In the genomic region with DNA sequence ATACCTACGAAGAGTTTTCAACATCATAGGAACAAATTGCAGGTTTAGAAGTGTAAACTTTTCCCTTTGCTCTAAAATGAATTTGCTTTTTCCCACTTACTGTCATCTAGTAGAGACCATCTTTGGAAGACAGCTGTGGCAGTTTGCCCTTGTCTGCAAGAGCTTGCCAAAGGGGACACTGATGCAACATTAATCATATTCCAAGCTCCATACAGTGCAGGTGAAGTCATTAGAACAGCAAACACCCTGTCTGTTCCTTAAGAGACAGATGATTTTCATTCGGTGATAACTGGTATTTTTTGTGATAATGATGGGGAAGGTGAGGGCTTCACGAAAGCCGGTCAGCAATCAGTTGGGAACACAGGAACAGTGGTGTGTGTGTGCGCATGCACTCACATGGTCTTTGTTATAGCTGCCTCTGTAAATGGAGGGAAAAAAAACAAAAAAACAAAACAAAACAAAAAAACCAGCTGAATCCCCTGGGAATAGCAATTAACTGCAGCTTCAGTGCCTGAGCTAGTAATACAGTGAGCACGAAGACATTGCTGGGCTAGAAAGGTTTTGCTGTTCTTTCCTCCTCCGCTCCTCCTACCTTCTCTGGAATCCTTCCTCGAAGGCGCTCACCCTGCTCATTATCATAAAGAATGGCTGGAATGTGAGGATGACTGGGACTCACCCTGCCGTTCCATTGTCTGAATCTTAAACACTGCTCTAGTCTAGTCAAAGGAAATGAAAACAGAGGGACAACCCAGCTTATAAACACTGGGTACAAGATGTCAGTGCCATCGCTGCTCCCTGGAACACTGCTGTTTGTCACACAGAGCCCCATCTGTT, we compare ENCODE assay signal across 2 cellular contexts.
TF ChIP-seq lines count a peak whose summit lies in the region.

No MANE protein-coding gene starts in this region.

TF ChIP-seq in A549, 52 proteins besides CTCF, POLR2A, EP300 and RAD21:
- TF ChIP-seq JUN (IDR thresholded peaks at IDR 0.05) (no peak), CBX2 (IDR thresholded peaks at IDR 0.05; ENCODE audit: borderline replicate concordance, low read depth) (no peak), TFCP2L1 (CRISPR knock-in tag; IDR thresholded peaks at IDR 0.05) (no peak), KDM1A (IDR thresholded peaks at IDR 0.05; ENCODE audit: low read depth) (no peak), RNF2 (IDR thresholded peaks at IDR 0.05; ENCODE audit: borderline replicate concordance, low read depth) (no peak), RCOR1 (IDR thresholded peaks at IDR 0.05; ENCODE audit: low read depth, low read length) (no peak), EHF (CRISPR knock-in tag; IDR thresholded peaks at IDR 0.05) (no peak), FOSB (CRISPR knock-in tag; IDR thresholded peaks at IDR 0.05) (no peak), SMC3 (IDR thresholded peaks at IDR 0.05) (no peak)

TF ChIP-seq in GM12878, 131 proteins besides CTCF, POLR2A, EP300 and RAD21:
- TF ChIP-seq TCF12 (IDR thresholded peaks at IDR 0.05; ENCODE audit: low read depth, low read length) (no peak), E2F8 (IDR thresholded peaks at IDR 0.05; ENCODE audit: low read depth, partially characterized antibody) (no peak), CEBPB (IDR thresholded peaks at IDR 0.05; ENCODE audit: borderline replicate concordance in 1 of 2, low read depth in 2 of 2, low read length in 2 of 2) (no peak), LARP7 (IDR thresholded peaks at IDR 0.05) (no peak), HCFC1 (IDR thresholded peaks at IDR 0.05; ENCODE audit: low read length) (no peak), SMARCA5 (IDR thresholded peaks at IDR 0.05) (no peak), JUNB (IDR thresholded peaks at IDR 0.05) (no peak), ZNF24 (IDR thresholded peaks at IDR 0.05) (no peak), RCOR1 (conservative IDR thresholded peaks at IDR 0.05; ENCODE audit: low read depth, low read length) (no peak), JUND (IDR thresholded peaks at IDR 0.05; ENCODE audit: low read depth, low read length) (no peak), DPF2 (IDR thresholded peaks at IDR 0.05) (no peak), MTA2 (IDR thresholded peaks at IDR 0.05; ENCODE audit: low read depth) (no peak), ZBTB40 (IDR thresholded peaks at IDR 0.05; ENCODE audit: borderline replicate concordance) (no peak), BCL11A (IDR thresholded peaks at IDR 0.05; ENCODE audit: low read depth, low read length) (no peak), TARDBP (IDR thresholded peaks at IDR 0.05; ENCODE audit: borderline replicate concordance) (no peak), TBL1XR1 (IDR thresholded peaks at IDR 0.05; ENCODE audit: low read depth, low read length) (no peak), USF1 (IDR thresholded peaks at IDR 0.05; ENCODE audit: borderline replicate concordance, extremely low read length, insufficient read depth, low read depth, low read length) (no peak)
- TF ChIP-seq, protein P1, sequence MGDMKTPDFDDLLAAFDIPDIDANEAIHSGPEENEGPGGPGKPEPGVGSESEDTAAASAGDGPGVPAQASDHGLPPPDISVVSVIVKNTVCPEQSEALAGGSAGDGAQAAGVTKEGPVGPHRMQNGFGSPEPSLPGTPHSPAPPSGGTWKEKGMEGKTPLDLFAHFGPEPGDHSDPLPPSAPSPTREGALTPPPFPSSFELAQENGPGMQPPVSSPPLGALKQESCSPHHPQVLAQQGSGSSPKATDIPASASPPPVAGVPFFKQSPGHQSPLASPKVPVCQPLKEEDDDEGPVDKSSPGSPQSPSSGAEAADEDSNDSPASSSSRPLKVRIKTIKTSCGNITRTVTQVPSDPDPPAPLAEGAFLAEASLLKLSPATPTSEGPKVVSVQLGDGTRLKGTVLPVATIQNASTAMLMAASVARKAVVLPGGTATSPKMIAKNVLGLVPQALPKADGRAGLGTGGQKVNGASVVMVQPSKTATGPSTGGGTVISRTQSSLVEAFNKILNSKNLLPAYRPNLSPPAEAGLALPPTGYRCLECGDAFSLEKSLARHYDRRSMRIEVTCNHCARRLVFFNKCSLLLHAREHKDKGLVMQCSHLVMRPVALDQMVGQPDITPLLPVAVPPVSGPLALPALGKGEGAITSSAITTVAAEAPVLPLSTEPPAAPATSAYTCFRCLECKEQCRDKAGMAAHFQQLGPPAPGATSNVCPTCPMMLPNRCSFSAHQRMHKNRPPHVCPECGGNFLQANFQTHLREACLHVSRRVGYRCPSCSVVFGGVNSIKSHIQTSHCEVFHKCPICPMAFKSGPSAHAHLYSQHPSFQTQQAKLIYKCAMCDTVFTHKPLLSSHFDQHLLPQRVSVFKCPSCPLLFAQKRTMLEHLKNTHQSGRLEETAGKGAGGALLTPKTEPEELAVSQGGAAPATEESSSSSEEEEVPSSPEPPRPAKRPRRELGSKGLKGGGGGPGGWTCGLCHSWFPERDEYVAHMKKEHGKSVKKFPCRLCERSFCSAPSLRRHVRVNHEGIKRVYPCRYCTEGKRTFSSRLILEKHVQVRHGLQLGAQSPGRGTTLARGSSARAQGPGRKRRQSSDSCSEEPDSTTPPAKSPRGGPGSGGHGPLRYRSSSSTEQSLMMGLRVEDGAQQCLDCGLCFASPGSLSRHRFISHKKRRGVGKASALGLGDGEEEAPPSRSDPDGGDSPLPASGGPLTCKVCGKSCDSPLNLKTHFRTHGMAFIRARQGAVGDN (IDR thresholded peaks at IDR 0.05): no peak
- TF ChIP-seq, protein P2, sequence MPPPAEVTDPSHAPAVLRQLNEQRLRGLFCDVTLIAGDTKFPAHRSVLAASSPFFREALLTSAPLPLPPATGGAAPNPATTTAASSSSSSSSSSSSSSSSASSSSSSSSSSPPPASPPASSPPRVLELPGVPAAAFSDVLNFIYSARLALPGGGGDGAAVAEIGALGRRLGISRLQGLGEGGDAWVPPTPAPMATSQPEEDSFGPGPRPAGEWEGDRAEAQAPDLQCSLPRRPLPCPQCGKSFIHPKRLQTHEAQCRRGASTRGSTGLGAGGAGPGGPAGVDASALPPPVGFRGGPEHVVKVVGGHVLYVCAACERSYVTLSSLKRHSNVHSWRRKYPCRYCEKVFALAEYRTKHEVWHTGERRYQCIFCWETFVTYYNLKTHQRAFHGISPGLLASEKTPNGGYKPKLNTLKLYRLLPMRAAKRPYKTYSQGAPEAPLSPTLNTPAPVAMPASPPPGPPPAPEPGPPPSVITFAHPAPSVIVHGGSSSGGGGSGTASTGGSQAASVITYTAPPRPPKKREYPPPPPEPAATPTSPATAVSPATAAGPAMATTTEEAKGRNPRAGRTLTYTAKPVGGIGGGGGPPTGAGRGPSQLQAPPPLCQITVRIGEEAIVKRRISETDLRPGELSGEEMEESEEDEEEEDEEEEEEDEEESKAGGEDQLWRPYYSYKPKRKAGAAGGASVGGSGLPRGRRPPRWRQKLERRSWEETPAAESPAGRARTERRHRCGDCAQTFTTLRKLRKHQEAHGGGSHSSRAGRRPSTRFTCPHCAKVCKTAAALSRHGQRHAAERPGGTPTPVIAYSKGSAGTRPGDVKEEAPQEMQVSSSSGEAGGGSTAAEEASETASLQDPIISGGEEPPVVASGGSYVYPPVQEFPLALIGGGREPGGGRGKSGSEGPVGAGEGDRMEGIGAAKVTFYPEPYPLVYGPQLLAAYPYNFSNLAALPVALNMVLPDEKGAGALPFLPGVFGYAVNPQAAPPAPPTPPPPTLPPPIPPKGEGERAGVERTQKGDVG (CRISPR knock-in tag; IDR thresholded peaks at IDR 0.05): no peak
TF ChIP-seq in GM12878: peak in this region for 0.
